Comparison of ENCODE assay signal across 8 cellular contexts in genomic region chr14:56474419-56475022, GRCh38.
DNase-seq lines count a peak whose midpoint lies in the region; ATAC-seq and TF ChIP-seq lines count a peak whose summit lies in the region.

No MANE protein-coding gene starts in this region.

- no peaks in the 10 kb centered on the region for H3K36me3 Mint-ChIP-seq in memory B cell

- no peaks in the 10 kb centered on the region for H3K9me3 Mint-ChIP-seq in memory B cell

- ATAC-seq in HG02610 (IDR thresholded peaks at IDR 0.05; ENCODE audit: unreplicated experiment) (peak; percentile 49), memory B cell (ENCODE audit: low read depth) (peak; percentile 32), HG02642 (IDR thresholded peaks at IDR 0.05; ENCODE audit: poor library complexity, unreplicated experiment) (no peak), HG02973 (IDR thresholded peaks at IDR 0.05; ENCODE audit: unreplicated experiment) (no peak)

- peak; percentile 82 for TF ChIP-seq CTCF in choroid plexus epithelial cell (conservative IDR thresholded peaks at IDR 0.05; ENCODE audit: low read depth, low read length)

- no peak overlapping the region for H3K4me3 Mint-ChIP-seq in memory B cell

- no peak overlapping the region for H3K27ac Mint-ChIP-seq in memory B cell

- H3K4me1 Mint-ChIP-seq in memory B cell, result no peaks in the 10 kb centered on the region

- H3K27me3 Mint-ChIP-seq in memory B cell, result peaks cover 8% of the 10 kb centered on the region

- DNase-seq in D341Med (ENCODE audit: low spot score) (peak; percentile 46), NOMO-1 treated with DMSO at 0.1 percent for 48 hours (lab: John Stamatoyannopoulos, UW; ENCODE audit: unreplicated experiment) (peak; percentile 47), choroid plexus epithelial cell (ENCODE audit: low read depth) (peak; percentile 63), memory B cell (ENCODE audit: low spot score in 2 of 2) (peak in 1 of 2 donors; percentile 31), GM19238 (ENCODE audit: insufficient read length, low spot score) (no peak)

- no peak overlapping the region for H3K4me3 ChIP-seq in choroid plexus epithelial cell (ENCODE audit: low read depth, low read length)

Comparison
In these comparisons a context has a peak if more than half of its experiments do, and no peak if none do; other contexts are left out.
1. ATAC-seq: peak in HG02610 (single experiment) and memory B cell (single experiment); none in HG02642 (single experiment) and HG02973 (single experiment).